In genomic region chr9:127768666-127769065, GRCh38 we compare ENCODE assay signal across 10 cellular contexts. TPM values are rescaled to one million over a fixed set of nuclear protein-coding genes. Genes with fewer than 3 reads are reported as not detected.
DNase-seq lines count a peak whose midpoint lies in the region; ATAC-seq and TF ChIP-seq lines count a peak whose summit lies in the region.
"Had no signal": no experiment of that assay in that cellular context is flagged by ENCODE, and none has a peak within 500 bp of the region (broad histone marks: within the 10 kb centered on the region; RNA-seq: fewer than 3 reads in every experiment).

No MANE protein-coding gene starts in this region.

- peaks cover 82% of the 10 kb centered on the region for H3K4me1 Mint-ChIP-seq in dendritic cell treated with granulocyte-macrophage colony-stimulating factor and Interleukin-4, amounts not matched to agents 40 ng/mL and 50 ng/mL, for 4 days (ENCODE audit: low read depth)
- peaks cover 45% of the 10 kb centered on the region for H3K4me1 Mint-ChIP-seq in neural crest cell

- intact Hi-C loops in dendritic cell treated with granulocyte-macrophage colony-stimulating factor and Interleukin-4, amounts not matched to agents 40 ng/mL and 50 ng/mL, for 4 days (cut with micrococcal nuclease) = no loop called here

- H3K36me3 Mint-ChIP-seq in dendritic cell treated with granulocyte-macrophage colony-stimulating factor and Interleukin-4, amounts not matched to agents 40 ng/mL and 50 ng/mL, for 4 days (ENCODE audit: low read depth) = peaks cover 49% of the 10 kb centered on the region
- H3K36me3 Mint-ChIP-seq in neural crest cell (ENCODE audit: low read depth) = no peaks in the 10 kb centered on the region

- no peak overlapping the region for H3K4me3 ChIP-seq in BLaER1 treated with 17β-estradiol and CSF1 and Interleukin-3, amounts not matched to agents 10 nM and 100 nM
- no peak overlapping the region for H3K4me3 ChIP-seq in H7 (ENCODE audit: insufficient read depth, low read depth, low read length)

- TF ChIP-seq CTCF in neural crest cell (conservative IDR thresholded peaks at IDR 0.05) = no peak

- peak overlapping the region in 10 of 11 experiments; percentile 8 to 79 (median 62); a peak in 17 of 22 replicates for H3K27ac ChIP-seq in BLaER1 treated with 17β-estradiol and CSF1 and Interleukin-3, amounts not matched to agents 10 nM and 100 nM

- H3K9ac ChIP-seq in BLaER1 treated with 17β-estradiol and CSF1 and Interleukin-3, amounts not matched to agents 10 nM and 100 nM = peak overlapping the region in 10 of 11 experiments; percentile 23 to 73 (median 60); a peak in 14 of 22 replicates

- H3K4me3 Mint-ChIP-seq in dendritic cell treated with granulocyte-macrophage colony-stimulating factor and Interleukin-4, amounts not matched to agents 40 ng/mL and 50 ng/mL, for 4 days = no peak overlapping the region
- peak overlapping the region; percentile 52 for H3K4me3 Mint-ChIP-seq in neural crest cell

- DNase-seq in MV-4-11 (lab: John Stamatoyannopoulos, UW) = peak; percentile 26
- DNase-seq in neural crest cell (ENCODE audit: low read depth, low spot score) = no peak
- no peak for DNase-seq in anterior cingulate cortex (lab: John Stamatoyannopoulos, UW)
- no peak for DNase-seq in NCI-H510A (lab: John Stamatoyannopoulos, UW)
- DNase-seq in H7 = no peak
- DNase-seq: small intestine had no signal

- peak overlapping the region; percentile 38 for H3K27ac Mint-ChIP-seq in dendritic cell treated with granulocyte-macrophage colony-stimulating factor and Interleukin-4, amounts not matched to agents 40 ng/mL and 50 ng/mL, for 4 days
- H3K27ac Mint-ChIP-seq in neural crest cell (ENCODE audit: unreplicated experiment) = peak overlapping the region; percentile 81

- H4K20me1 ChIP-seq in BLaER1 treated with 17β-estradiol and CSF1 and Interleukin-3, amounts not matched to agents 10 nM and 100 nM = peaks cover 0 to 87% (median 22%) of the 10 kb centered on the region in 11 experiments; a peak in 13 of 22 replicates

- H3K9me3 ChIP-seq in BLaER1 treated with 17β-estradiol and CSF1 and Interleukin-3, amounts not matched to agents 10 nM and 100 nM (replicated peaks in 1 of 11) = no peaks in the 10 kb centered on the region

- H3K36me3 ChIP-seq in BLaER1 treated with 17β-estradiol and CSF1 and Interleukin-3, amounts not matched to agents 10 nM and 100 nM = peaks cover 21 to 74% (median 48%) of the 10 kb centered on the region in 11 experiments
- no peaks in the 10 kb centered on the region for H3K36me3 ChIP-seq in H7 (replicated peaks; ENCODE audit: control insufficient read depth, insufficient read depth, low read length)

- no peaks in the 10 kb centered on the region for H3K9me3 Mint-ChIP-seq in dendritic cell treated with granulocyte-macrophage colony-stimulating factor and Interleukin-4, amounts not matched to agents 40 ng/mL and 50 ng/mL, for 4 days
- no peaks in the 10 kb centered on the region for H3K9me3 Mint-ChIP-seq in neural crest cell

- peak overlapping the region; percentile 78 to 97 (median 95) for H3K4me2 ChIP-seq in BLaER1 treated with 17β-estradiol and CSF1 and Interleukin-3, amounts not matched to agents 10 nM and 100 nM

- no peak for ATAC-seq in GM18861 (IDR thresholded peaks at IDR 0.05; ENCODE audit: unreplicated experiment)
- ATAC-seq: HCT116 had no signal

- no peaks in the 10 kb centered on the region for H3K27me3 ChIP-seq in BLaER1 treated with 17β-estradiol and CSF1 and Interleukin-3, amounts not matched to agents 10 nM and 100 nM
- peaks cover 1% of the 10 kb centered on the region; the same call in 1 of the 2 replicates for H3K27me3 ChIP-seq in H7 (ENCODE audit: control insufficient read depth, insufficient read depth, low read length)

- peaks cover 65 to 84% (median 79%) of the 10 kb centered on the region in 10 experiments for H3K4me1 ChIP-seq in BLaER1 treated with 17β-estradiol and CSF1 and Interleukin-3, amounts not matched to agents 10 nM and 100 nM

- no peaks in the 10 kb centered on the region for H3K27me3 Mint-ChIP-seq in dendritic cell treated with granulocyte-macrophage colony-stimulating factor and Interleukin-4, amounts not matched to agents 40 ng/mL and 50 ng/mL, for 4 days
- peaks cover 11% of the 10 kb centered on the region for H3K27me3 Mint-ChIP-seq in neural crest cell (ENCODE audit: low read depth)

RNA-seq across cellular contexts. Expression of gene SH2D3C, which starts 9.8 kb away (rescaled TPM):
- 6.0 and 7.2 TPM in 2 replicates for total RNA-seq in neural crest cell
- total RNA-seq in H7 (2014; rRNA removed; shearing (Covaris generic)) = 0.26 and 0.42 TPM in 2 replicates

RNA-seq across cellular contexts. Expression of gene CDK9, which starts 17.2 kb away (rescaled TPM):
- 77.0 and 84.8 TPM in 2 replicates for total RNA-seq in neural crest cell
- 51.5 and 56.6 TPM in 2 replicates for total RNA-seq in H7 (2014; rRNA removed; shearing (Covaris generic))

RNA-seq across cellular contexts. Expression of gene TOR2A, which starts 33.6 kb away (rescaled TPM):
- 25.7 and 27.4 TPM in 2 replicates for total RNA-seq in neural crest cell
- total RNA-seq in H7 (2014; rRNA removed; shearing (Covaris generic)) = 13.7 and 19.3 TPM in 2 replicates

RNA-seq across cellular contexts. Expression of gene FPGS, which starts 34.0 kb away (rescaled TPM):
- total RNA-seq in neural crest cell = 64.6 and 69.9 TPM in 2 replicates
- 84.9 and 92.2 TPM in 2 replicates for total RNA-seq in H7 (2014; rRNA removed; shearing (Covaris generic))

RNA-seq across cellular contexts. Expression of gene TTC16, which starts 52.8 kb away (rescaled TPM):
- not detected in 2 replicates for total RNA-seq in neural crest cell
- 0.11 TPM in 1 of 2 replicates, not detected in the other for total RNA-seq in H7 (2014; rRNA removed; shearing (Covaris generic))
